ENCODE assay signal across 2 cellular contexts in the genomic region with DNA sequence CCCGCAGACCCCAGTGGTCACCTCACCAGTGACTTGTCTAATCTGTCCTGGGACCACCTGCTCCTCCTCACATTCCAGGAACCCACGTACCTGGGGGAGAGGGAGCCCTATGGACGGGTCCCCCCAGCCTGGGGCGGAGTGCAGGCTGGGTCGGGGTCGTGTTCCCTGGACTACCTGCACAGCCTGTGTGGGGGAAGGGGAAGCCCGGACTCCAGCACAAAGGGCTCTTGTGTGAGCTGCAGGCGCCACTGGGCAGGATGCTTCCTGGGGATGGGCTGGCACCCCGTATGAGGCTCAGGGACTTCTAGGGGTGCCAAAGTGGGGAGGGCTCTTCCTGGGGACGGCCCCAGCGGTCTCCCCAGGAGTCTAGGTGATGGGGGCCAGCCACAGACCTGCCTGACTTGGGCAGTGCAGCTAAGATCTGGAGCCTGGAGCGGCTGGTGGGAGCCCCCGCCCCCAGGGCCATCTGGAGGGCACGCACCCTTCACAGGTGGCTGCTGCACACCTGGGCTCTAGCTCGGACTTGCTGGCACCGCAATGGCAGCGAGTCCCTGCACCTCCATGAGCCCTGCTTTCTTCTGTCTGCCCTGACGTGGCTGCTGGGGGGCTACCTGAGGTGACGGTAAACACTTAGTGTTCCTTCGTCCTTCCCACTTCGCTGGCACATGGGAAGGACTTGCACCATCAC.
TF ChIP-seq lines count a peak whose summit lies in the region.

No MANE protein-coding gene starts in this region.

TF ChIP-seq in IMR-90, 13 proteins besides CTCF, POLR2A, EP300 and RAD21:
- no peak for TF ChIP-seq RCOR1 (IDR thresholded peaks at IDR 0.05; ENCODE audit: insufficient replicate concordance, low read length)
- TF ChIP-seq, protein P1, sequence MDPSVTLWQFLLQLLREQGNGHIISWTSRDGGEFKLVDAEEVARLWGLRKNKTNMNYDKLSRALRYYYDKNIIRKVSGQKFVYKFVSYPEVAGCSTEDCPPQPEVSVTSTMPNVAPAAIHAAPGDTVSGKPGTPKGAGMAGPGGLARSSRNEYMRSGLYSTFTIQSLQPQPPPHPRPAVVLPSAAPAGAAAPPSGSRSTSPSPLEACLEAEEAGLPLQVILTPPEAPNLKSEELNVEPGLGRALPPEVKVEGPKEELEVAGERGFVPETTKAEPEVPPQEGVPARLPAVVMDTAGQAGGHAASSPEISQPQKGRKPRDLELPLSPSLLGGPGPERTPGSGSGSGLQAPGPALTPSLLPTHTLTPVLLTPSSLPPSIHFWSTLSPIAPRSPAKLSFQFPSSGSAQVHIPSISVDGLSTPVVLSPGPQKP (IDR thresholded peaks at IDR 0.05; ENCODE audit: borderline replicate concordance, low read depth, low read length) = no peak
- TF ChIP-seq BHLHE40 (IDR thresholded peaks at IDR 0.05; ENCODE audit: low read depth, low read length) = no peak
- no peak for TF ChIP-seq MAFK (IDR thresholded peaks at IDR 0.05; ENCODE audit: low read depth, low read length)
- TF ChIP-seq SMC3 (IDR thresholded peaks at IDR 0.05; ENCODE audit: low read depth, low read length) = no peak
- TF ChIP-seq CEBPB (IDR thresholded peaks at IDR 0.05; ENCODE audit: low read depth, low read length) = no peak
- TF ChIP-seq MXI1 (IDR thresholded peaks at IDR 0.05; ENCODE audit: borderline replicate concordance, low read depth, low read length) = no peak
- TF ChIP-seq, protein P2, sequence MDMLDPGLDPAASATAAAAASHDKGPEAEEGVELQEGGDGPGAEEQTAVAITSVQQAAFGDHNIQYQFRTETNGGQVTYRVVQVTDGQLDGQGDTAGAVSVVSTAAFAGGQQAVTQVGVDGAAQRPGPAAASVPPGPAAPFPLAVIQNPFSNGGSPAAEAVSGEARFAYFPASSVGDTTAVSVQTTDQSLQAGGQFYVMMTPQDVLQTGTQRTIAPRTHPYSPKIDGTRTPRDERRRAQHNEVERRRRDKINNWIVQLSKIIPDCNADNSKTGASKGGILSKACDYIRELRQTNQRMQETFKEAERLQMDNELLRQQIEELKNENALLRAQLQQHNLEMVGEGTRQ (IDR thresholded peaks at IDR 0.05; ENCODE audit: low read depth, low read length) = no peak
- no peak for TF ChIP-seq RFX5 (IDR thresholded peaks at IDR 0.05; ENCODE audit: low read depth, low read length)
- no peak for TF ChIP-seq NFE2L2 (IDR thresholded peaks at IDR 0.05; ENCODE audit: low read depth, low read length)
TF ChIP-seq in IMR-90: peak in this region for 0.

TF ChIP-seq in GM23338, 12 proteins besides CTCF, POLR2A, EP300 and RAD21:
- TF ChIP-seq STAT1 (IDR thresholded peaks at IDR 0.05; ENCODE audit: unreplicated experiment) = no peak
- TF ChIP-seq JUNB (IDR thresholded peaks at IDR 0.05; ENCODE audit: unreplicated experiment) = no peak
- no peak for TF ChIP-seq POLR2AphosphoS5 (IDR thresholded peaks at IDR 0.05; ENCODE audit: low read depth)
